Comparison of ENCODE assay signal across 1 cellular context in genomic region chr19:16628183-16628983, GRCh38.
TF ChIP-seq lines count a peak whose summit lies in the region.

Gene MED26 (minus strand): TSS chr19:16628204. CDS start chr19:16627943, 261 bp downstream.

TF ChIP-seq in HepG2, 621 proteins besides CTCF, POLR2A, EP300 and RAD21 (continued from another document and continues in another):
- TF ChIP-seq PTBP1 (IDR thresholded peaks at IDR 0.05; ENCODE audit: low read depth, low read length, poor library complexity, severe bottlenecking), result peak; percentile 30
- 0 out of 2 replicates have a peak, but pooled peaks have one; percentile 12 for TF ChIP-seq NAIF1 (CRISPR knock-in tag; IDR thresholded peaks at IDR 0.05; ENCODE audit: borderline replicate concordance)
- TF ChIP-seq DRAP1 (CRISPR knock-in tag; IDR thresholded peaks at IDR 0.05), result peak; percentile 55; the same call in 1 of the 2 replicates
- TF ChIP-seq FOXC1 (CRISPR knock-in tag; IDR thresholded peaks at IDR 0.05; ENCODE audit: borderline replicate concordance), result peak; percentile 85
- peak; percentile 48; the same call in 1 of the 2 replicates for TF ChIP-seq ZNF678 (CRISPR knock-in tag; IDR thresholded peaks at IDR 0.05)
- TF ChIP-seq ZNF367 (CRISPR knock-in tag; IDR thresholded peaks at IDR 0.05; ENCODE audit: borderline replicate concordance), result peak; percentile 61; the same call in 1 of the 2 replicates
- TF ChIP-seq GTF3A (CRISPR knock-in tag; conservative IDR thresholded peaks at IDR 0.05), result no peak
- TF ChIP-seq AKNA (CRISPR knock-in tag; IDR thresholded peaks at IDR 0.05; ENCODE audit: borderline replicate concordance), result no peak
- peak; percentile 47; the same call in 1 of the 2 replicates for TF ChIP-seq UBTF (CRISPR knock-in tag; IDR thresholded peaks at IDR 0.05)
- no peak; the same call in 1 of the 2 replicates for TF ChIP-seq TSC22D2 (CRISPR knock-in tag; IDR thresholded peaks at IDR 0.05; ENCODE audit: borderline replicate concordance)
- TF ChIP-seq TP53 (CRISPR knock-in tag; conservative IDR thresholded peaks at IDR 0.05), result 0 out of 2 replicates have a peak, but pooled peaks have one; percentile 42
- TF ChIP-seq ZNF879 (CRISPR knock-in tag; IDR thresholded peaks at IDR 0.05), result no peak
- no peak for TF ChIP-seq IKZF1 (IDR thresholded peaks at IDR 0.05)
- TF ChIP-seq MYPOP (CRISPR knock-in tag; IDR thresholded peaks at IDR 0.05), result 0 out of 2 replicates have a peak, but pooled peaks have one; percentile 59
- peak; percentile 57; the same call in 1 of the 2 replicates for TF ChIP-seq SAFB2 (CRISPR knock-in tag; IDR thresholded peaks at IDR 0.05; ENCODE audit: borderline replicate concordance, low read depth)
- TF ChIP-seq YEATS2 (CRISPR knock-in tag; IDR thresholded peaks at IDR 0.05; ENCODE audit: borderline replicate concordance), result peak; percentile 78; the same call in 1 of the 2 replicates
- TF ChIP-seq MXD3 (CRISPR knock-in tag; IDR thresholded peaks at IDR 0.05), result peak; percentile 54; the same call in 1 of the 2 replicates
- TF ChIP-seq NCOA2 (CRISPR knock-in tag; IDR thresholded peaks at IDR 0.05), result 0 out of 2 replicates have a peak, but pooled peaks have one; percentile 16
- no peak; the same call in 1 of the 2 replicates for TF ChIP-seq ZNF264 (CRISPR knock-in tag; IDR thresholded peaks at IDR 0.05)
- peak; percentile 48; the same call in 1 of the 2 replicates for TF ChIP-seq HCFC1 (IDR thresholded peaks at IDR 0.05; ENCODE audit: low read depth, low read length)
- peak; percentile 91 for TF ChIP-seq E2F1 (CRISPR knock-in tag; IDR thresholded peaks at IDR 0.05)
- TF ChIP-seq FOSL2 (CRISPR knock-in tag; IDR thresholded peaks at IDR 0.05), result no peak
- TF ChIP-seq FUBP1 (CRISPR knock-in tag; IDR thresholded peaks at IDR 0.05; ENCODE audit: borderline replicate concordance), result no peak
- 0 out of 2 replicates have a peak, but pooled peaks have one; percentile 43 for TF ChIP-seq KLF13 (CRISPR knock-in tag; IDR thresholded peaks at IDR 0.05)
- no peak for TF ChIP-seq HMG20B (CRISPR knock-in tag; conservative IDR thresholded peaks at IDR 0.05)
- TF ChIP-seq ZNF3 (CRISPR knock-in tag; IDR thresholded peaks at IDR 0.05), result no peak
- TF ChIP-seq TARDBP (CRISPR knock-in tag; IDR thresholded peaks at IDR 0.05), result no peak
- TF ChIP-seq IRF9 (CRISPR knock-in tag; IDR thresholded peaks at IDR 0.05; ENCODE audit: borderline replicate concordance), result peak; percentile 90
- TF ChIP-seq POLR2AphosphoS2 (IDR thresholded peaks at IDR 0.05; ENCODE audit: low read depth, low read length), result no peak
- no peak for TF ChIP-seq NFATC3 (CRISPR knock-in tag; IDR thresholded peaks at IDR 0.05)
- TF ChIP-seq SOX6 (IDR thresholded peaks at IDR 0.05), result no peak
- peak; percentile 50; the same call in 1 of the 2 replicates for TF ChIP-seq SOX6 (CRISPR knock-in tag; IDR thresholded peaks at IDR 0.05)
- TF ChIP-seq ZBTB37 (CRISPR knock-in tag; IDR thresholded peaks at IDR 0.05), result peak; percentile 31; the same call in 1 of the 2 replicates
- TF ChIP-seq ZNF564 (CRISPR knock-in tag; IDR thresholded peaks at IDR 0.05), result no peak; the same call in 1 of the 2 replicates
- peak; percentile 91 for TF ChIP-seq NCOA1 (CRISPR knock-in tag; IDR thresholded peaks at IDR 0.05)
- peak; percentile 42 for TF ChIP-seq MED8 (CRISPR knock-in tag; IDR thresholded peaks at IDR 0.05; ENCODE audit: insufficient replicate concordance)
- 0 out of 2 replicates have a peak, but pooled peaks have one; percentile 66 for TF ChIP-seq HOXA9 (CRISPR knock-in tag; IDR thresholded peaks at IDR 0.05; ENCODE audit: borderline replicate concordance)
- TF ChIP-seq IRF2 (CRISPR knock-in tag; IDR thresholded peaks at IDR 0.05), result 0 out of 2 replicates have a peak, but pooled peaks have one; percentile 10
- TF ChIP-seq HDAC1 (CRISPR knock-in tag; IDR thresholded peaks at IDR 0.05), result peak; percentile 81
- TF ChIP-seq TCF12 (IDR thresholded peaks at IDR 0.05), result no peak
- TF ChIP-seq TCF12 (CRISPR knock-in tag; IDR thresholded peaks at IDR 0.05), result peak; percentile 49; the same call in 1 of the 2 replicates
- peak; percentile 82; the same call in 1 of the 2 replicates for TF ChIP-seq THAP8 (CRISPR knock-in tag; IDR thresholded peaks at IDR 0.05; ENCODE audit: borderline replicate concordance)
- no peak for TF ChIP-seq ZNF562 (CRISPR knock-in tag; IDR thresholded peaks at IDR 0.05; ENCODE audit: borderline replicate concordance)
- peak; percentile 63; the same call in 1 of the 2 replicates for TF ChIP-seq BORCS8-MEF2B (CRISPR knock-in tag; IDR thresholded peaks at IDR 0.05)
- no peak; the same call in 1 of the 2 replicates for TF ChIP-seq ZBTB43 (CRISPR knock-in tag; conservative IDR thresholded peaks at IDR 0.05)
